8 cellular contexts compared by ENCODE assay signal in genomic region chr15:75451674-75452363, GRCh38. TPM values are rescaled to one million over a fixed set of nuclear protein-coding genes. Genes with fewer than 3 reads are reported as not detected.
DNase-seq lines count a peak whose midpoint lies in the region; ATAC-seq and TF ChIP-seq lines count a peak whose summit lies in the region.

SIN3A (minus strand) TSS chr15:75451690; CDS start chr15:75430375, 21,315 bp downstream.

- TF ChIP-seq EP300 in upper lobe of left lung (IDR thresholded peaks at IDR 0.05) = peak in 1 of 4 donors; percentile 20

- H3K36me3 ChIP-seq in heart right ventricle (peaks cover 0 to 10% (median 0%) of the 10 kb centered on the region in 9 donors), upper lobe of left lung (no peaks in the 10 kb centered on the region)

- ATAC-seq in HG02870 (IDR thresholded peaks at IDR 0.05; ENCODE audit: unreplicated experiment) = peak; percentile 36
- peak; percentile 53 to 80 (median 72) for ATAC-seq in heart right ventricle
- ATAC-seq in upper lobe of left lung (ENCODE audit: low FRiP score in 2 of 2) = peak; percentile 74 to 90

- TF ChIP-seq CTCF in GM12875 (IDR thresholded peaks at IDR 0.05; ENCODE audit: borderline replicate concordance, insufficient read depth, low read depth, low read length) (no peak), heart right ventricle (IDR thresholded peaks at IDR 0.05) (no peak), upper lobe of left lung (IDR thresholded peaks at IDR 0.05) (peak in 1 of 6 experiments; percentile 6)

- H3K27ac ChIP-seq in heart right ventricle = peak within 1 kb of the TSS; percentile 90 to 99 (median 97)
- H3K27ac ChIP-seq in upper lobe of left lung = peak within 1 kb of the TSS; percentile 98 to 99 (median 99)

- peak in 2 of 4 donors; percentile 14 to 67 for TF ChIP-seq POLR2A in upper lobe of left lung (IDR thresholded peaks at IDR 0.05)

- DNase-seq in NCI-H146 treated with DMSO at 0.1 percent for 48 hours (lab: John Stamatoyannopoulos, UW; ENCODE audit: unreplicated experiment) (peak; percentile 96), amniotic epithelial cell (ENCODE audit: low read depth) (peak; percentile 100), heart right ventricle (peak; percentile 98 to 100), posterior cingulate gyrus (peak; percentile 98 to 100 (median 99)), upper lobe of left lung (peak; percentile 99 to 100)

- H3K27me3 ChIP-seq in heart right ventricle = no peaks in the 10 kb centered on the region
- H3K27me3 ChIP-seq in upper lobe of left lung = no peaks in the 10 kb centered on the region

- H3K4me1 ChIP-seq in heart right ventricle (peaks cover 0 to 58% (median 34%) of the 10 kb centered on the region in 9 donors), upper lobe of left lung (peaks cover 27 to 54% (median 38%) of the 10 kb centered on the region in 4 donors)

- WGBS in heart right ventricle, 2 donors = 0 to 1% methylated on average over 36 to 39 of the region's 39 CpGs
- 0 to 2% methylated on average over 10 to 19 of the region's 39 CpGs for WGBS in upper lobe of left lung, 2 donors

- H3K4me3 ChIP-seq in GM12875 (ENCODE audit: low read depth, low read length) (peak within 1 kb of the TSS; percentile 87), heart right ventricle (peak within 1 kb of the TSS; percentile 59 to 97 (median 82)), upper lobe of left lung (peak within 1 kb of the TSS; percentile 73 to 96 (median 88))

- H3K9me3 ChIP-seq in heart right ventricle = no peaks in the 10 kb centered on the region
- no peaks in the 10 kb centered on the region for H3K9me3 ChIP-seq in upper lobe of left lung

- intact Hi-C loops in T-helper 1 cell treated with Interleukin-12 subunit alpha and Interleukin-12 subunit beta and Interleukin-4 antibody, amounts not matched to agents 30 ng/mL and 1 ng/mL, for 36 hours (cut with micrococcal nuclease) = loop anchor here (1.0 to 5.0 kb wide), 12 partner anchors 115 to 1970 kb away; partner anchors contain the start of genes COMMD4, FBXO22, HMG20A and PEAK1
- intact Hi-C loops in heart right ventricle (cut with DNase I) (loop anchor here in 5 of 10 donors (1.0 to 10.0 kb wide), 6 partner anchors 80 to 195 kb away; partner anchors contain the start of genes SNUPN (in 4 of the 5), MAN2C1 (in 3 of the 5) and SNX33 (in 1 of the 5)), posterior cingulate gyrus (cut with DNase I) (loop anchor here (5.0 kb wide), 2 partner anchors 85 to 175 kb away; partner anchors contain the start of genes MAN2C1 and SNUPN)

RNA-seq across cellular contexts. Expression of gene SIN3A, which starts in this region (rescaled TPM):
- 110 and 117 TPM in 2 replicates for total RNA-seq in T-helper 1 cell treated with Interleukin-12 subunit alpha and Interleukin-12 subunit beta and Interleukin-4 antibody, amounts not matched to agents 30 ng/mL and 1 ng/mL, for 36 hours
- total RNA-seq in heart right ventricle (10 to 100 TPM; 24.9 to 41.8 (median 29.9) TPM), upper lobe of left lung (100 to 1,000 TPM in 1 of 6 donors, 10 to 100 TPM in 5; 28.0 to 105 (median 56.6) TPM)
- polyA plus RNA-seq in heart right ventricle = 1 to 10 TPM; 7.9 to 8.2 TPM

Comparison
In these comparisons a context has a peak if more than half of its experiments do, and no peak if none do; other contexts are left out.
1. Peak in every context shown above with its lines: DNase-seq, ATAC-seq, H3K4me3 ChIP-seq and H3K27ac ChIP-seq.